In the genomic region with DNA sequence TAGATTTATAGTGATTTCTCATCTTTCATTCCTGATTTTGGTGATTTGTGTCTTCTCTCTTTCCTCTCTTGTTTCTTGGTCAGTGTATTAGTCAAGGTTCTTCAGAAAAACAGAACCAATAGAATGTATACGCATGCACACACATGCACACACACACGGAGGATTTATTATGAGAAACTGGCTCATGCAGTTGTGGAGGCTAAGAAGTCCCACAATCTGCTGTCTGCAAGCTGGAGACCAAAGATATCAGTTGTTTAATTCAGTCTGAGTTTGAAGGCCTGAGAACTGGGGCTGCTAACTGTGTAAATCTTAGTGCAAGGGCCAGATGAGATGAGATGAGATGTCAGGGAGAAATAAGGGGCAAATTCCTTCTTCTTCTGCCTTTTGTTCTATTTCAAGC, we compare ENCODE assay signal across 28 cellular contexts.
"Had no signal": no experiment of that assay in that cellular context is flagged by ENCODE, and none has a peak within 500 bp of the region (broad histone marks: within the 10 kb centered on the region; RNA-seq: fewer than 3 reads in every experiment).

No MANE protein-coding gene starts in this region.

- H3K4me3 ChIP-seq: ascending aorta, coronary artery, dorsolateral prefrontal cortex, heart left ventricle had no signal

- ATAC-seq: activated CD4-positive, alpha-beta T cell treated with anti-CD3 and anti-CD28 coated beads for 36 hours; activated CD8-positive, alpha-beta T cell treated with anti-CD3 and anti-CD28 coated beads, Interleukin-2, amount 10 ng/mL, durations not matched to agents 7 days and 5 days; activated naive CD4-positive, alpha-beta T cell treated with anti-CD3 and anti-CD28 coated beads, Interleukin-2, amount 50 U/mL, for 72 hours; activated T-cell treated with anti-CD3 and anti-CD28 coated beads, Interleukin-2, amount 50 U/mL, for 72 hours; esophagus mucosa; heart left ventricle had no signal

- H3K27me3 ChIP-seq: ascending aorta, brain microvascular endothelial cell, dorsolateral prefrontal cortex, heart left ventricle had no signal

- DNase-seq: activated CD4-positive, alpha-beta memory T cell treated with anti-CD3 and anti-CD28 coated beads for 36 hours; activated CD4-positive, alpha-beta T cell treated with anti-CD3 and anti-CD28 coated beads for 36 hours; activated CD4-positive, alpha-beta T cell treated with anti-CD3 and anti-CD28 coated beads, Interleukin-2, amount 10 ng/mL, durations not matched to agents 24 days and 14 days; activated CD4-positive, CD25-positive, alpha-beta regulatory T cell; activated CD4-positive, CD25-positive, alpha-beta regulatory T cell treated with anti-CD3 and anti-CD28 coated beads, Interleukin-2, amount 50 U/mL, for 72 hours; activated CD8-positive, alpha-beta memory T cell treated with anti-CD3 and anti-CD28 coated beads, Interleukin-2, amount 50 U/mL, for 48 hours; activated CD8-positive, alpha-beta T cell treated with anti-CD3 and anti-CD28 coated beads, Interleukin-2, amount 10 ng/mL, durations not matched to agents 7 days and 5 days; activated gamma-delta T cell; activated naive CD4-positive, alpha-beta T cell; activated naive CD4-positive, alpha-beta T cell treated with anti-CD3 and anti-CD28 coated beads, Interleukin-2, amount 10 ng/mL, durations not matched to agents 7 days and 5 days; activated naive CD8-positive, alpha-beta T cell treated with anti-CD3 and anti-CD28 coated beads, Interleukin-2, amount 10 ng/mL, durations not matched to agents 7 days and 5 days; activated T-cell treated with anti-CD3 and anti-CD28 coated beads for 4 hours; activated T-cell treated with anti-CD3 and anti-CD28 coated beads, Interleukin-2, amount 50 U/mL, for 24 hours; activated T-cell treated with anti-CD3 and anti-CD28 coated beads, Interleukin-2, amount 50 U/mL, for 72 hours; brain microvascular endothelial cell; dorsolateral prefrontal cortex; effector memory CD4-positive, alpha-beta T cell; endodermal cell; foreskin fibroblast; glutamatergic neuron; heart left ventricle; T-helper 2 cell had no signal

- H3K36me3 ChIP-seq: ascending aorta, brain microvascular endothelial cell, heart left ventricle had no signal

- H3K9me3 ChIP-seq: ascending aorta, heart left ventricle had no signal

- FAIRE-seq: bronchial epithelial cell, TTC549 had no signal

- H3K27ac ChIP-seq: ascending aorta, brain microvascular endothelial cell, coronary artery, heart left ventricle had no signal
